27 cellular contexts compared by ENCODE assay signal in the genomic region with DNA sequence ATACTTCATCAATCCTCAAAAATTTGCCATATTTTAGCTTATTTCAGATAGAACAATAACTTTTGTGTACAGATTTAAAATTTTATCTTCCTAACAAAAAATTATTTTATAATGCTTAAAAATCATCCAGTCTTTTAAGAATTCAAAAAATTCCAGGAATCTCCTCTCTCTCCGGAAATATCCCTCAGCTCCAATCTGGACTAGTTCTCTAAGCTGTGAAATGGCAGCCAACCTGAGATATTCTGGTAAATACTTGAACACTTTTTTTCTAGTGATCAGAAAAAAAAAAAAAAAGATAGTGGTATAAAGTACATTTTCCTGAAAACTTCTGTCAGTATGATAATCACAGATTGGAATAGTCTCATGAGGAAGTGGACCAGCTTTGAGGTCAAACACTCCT. TPM values are rescaled to one million over a fixed set of nuclear protein-coding genes. Genes with fewer than 3 reads are reported as not detected.
DNase-seq lines count a peak whose midpoint lies in the region; FAIRE-seq and TF ChIP-seq lines count a peak whose summit lies in the region.
"Had no signal": no experiment of that assay in that cellular context is flagged by ENCODE, and none has a peak within 500 bp of the region (broad histone marks: within the 10 kb centered on the region; RNA-seq: fewer than 3 reads in every experiment).

No MANE protein-coding gene starts in this region.

- peaks cover 1% of the 10 kb centered on the region for H3K27me3 Mint-ChIP-seq in activated CD4-positive, alpha-beta T cell treated with anti-CD3 and anti-CD28 coated beads, Interleukin-2, amount 10 ng/mL, durations not matched to agents 24 days and 14 days

- FAIRE-seq in G401.6 (lab: Jason Lieb, UNC): peak; percentile 23
- FAIRE-seq in RCC 7860 (lab: Jason Lieb, UNC): no peak
- FAIRE-seq: HTR-8/SVneo had no signal

- no peak overlapping the region for H3K27ac Mint-ChIP-seq in activated CD4-positive, alpha-beta T cell treated with anti-CD3 and anti-CD28 coated beads, Interleukin-2, amount 10 ng/mL, durations not matched to agents 24 days and 14 days
- H3K27ac Mint-ChIP-seq: CD14-positive monocyte had no signal

- DNase-seq in NCI-H226: peak; percentile 57
- DNase-seq in choroid plexus epithelial cell (ENCODE audit: low read depth): peak; percentile 30
- DNase-seq in lung microvascular endothelial cell (ENCODE audit: low read depth in 2 of 2): peak; percentile 25 to 51
- DNase-seq in NCI-H1417 treated with DMSO at 0.1 percent for 48 hours (lab: John Stamatoyannopoulos, UW): no peak
- DNase-seq in RCC 7860 (ENCODE audit: low spot score): no peak
- DNase-seq in activated CD4-positive, alpha-beta T cell treated with anti-CD3 and anti-CD28 coated beads, Interleukin-2, amount 10 ng/mL, durations not matched to agents 24 days and 14 days: no peak
- DNase-seq: 8988T; ACHN; BE2C; Calu3; DMS79 treated with DMSO at 0.1 percent for 48 hours; H7; KBM-7; MG63; NCI-H187; NCI-H2081 treated with DMSO at 0.1 percent for 48 hours; NCI-H2171 treated with DMSO at 0.1 percent for 48 hours; NCI-H446; NCI-H526; NCI-H82; NK-92 treated with Interleukin-12 subunit alpha and Interleukin-12 subunit beta, amount 100 ng/mL, for 24 hours; PC-3; SHP77 treated with DMSO at 0.1 percent for 48 hours; SK-N-SH had no signal

- no peak overlapping the region for H3K4me3 ChIP-seq in choroid plexus epithelial cell (ENCODE audit: low read depth, low read length)
- H3K4me3 ChIP-seq: MG63 had no signal

- H3K9me3 Mint-ChIP-seq in activated CD4-positive, alpha-beta T cell treated with anti-CD3 and anti-CD28 coated beads, Interleukin-2, amount 10 ng/mL, durations not matched to agents 24 days and 14 days: no peaks in the 10 kb centered on the region

- H3K36me3 Mint-ChIP-seq in activated CD4-positive, alpha-beta T cell treated with anti-CD3 and anti-CD28 coated beads, Interleukin-2, amount 10 ng/mL, durations not matched to agents 24 days and 14 days (ENCODE audit: low read depth): no peaks in the 10 kb centered on the region
- H3K36me3 Mint-ChIP-seq: CD14-positive monocyte had no signal

- TF ChIP-seq CTCF in choroid plexus epithelial cell (conservative IDR thresholded peaks at IDR 0.05; ENCODE audit: low read depth, low read length): no peak

- H3K4me3 Mint-ChIP-seq in activated CD4-positive, alpha-beta T cell treated with anti-CD3 and anti-CD28 coated beads, Interleukin-2, amount 10 ng/mL, durations not matched to agents 24 days and 14 days: no peak overlapping the region
- H3K4me3 Mint-ChIP-seq: CD14-positive monocyte had no signal

- H3K4me1 Mint-ChIP-seq in activated CD4-positive, alpha-beta T cell treated with anti-CD3 and anti-CD28 coated beads, Interleukin-2, amount 10 ng/mL, durations not matched to agents 24 days and 14 days: no peaks in the 10 kb centered on the region

- intact Hi-C loops in activated CD4-positive, alpha-beta T cell treated with anti-CD3 and anti-CD28 coated beads, Interleukin-2, amount 10 ng/mL, durations not matched to agents 24 days and 14 days (cut with micrococcal nuclease): no loop called here

RNA-seq across cellular contexts. Expression of a gene that starts 57.6 kb away (rescaled TPM):
- 0.22 and 0.40 TPM in 2 replicates for total RNA-seq in lung microvascular endothelial cell
- not detected in 2 replicates for total RNA-seq in activated CD4-positive, alpha-beta T cell treated with anti-CD3 and anti-CD28 coated beads, Interleukin-2, amount 10 ng/mL, durations not matched to agents 24 days and 14 days

Comparison
In these comparisons a context has a peak if more than half of its experiments do, and no peak if none do; other contexts are left out.
1. DNase-seq: peak in NCI-H226 (single experiment), choroid plexus epithelial cell (single experiment) and lung microvascular endothelial cell (2 of 2); none in NCI-H1417 treated with DMSO at 0.1 percent for 48 hours (single experiment), RCC 7860 (single experiment) and activated CD4-positive, alpha-beta T cell treated with anti-CD3 and anti-CD28 coated beads, Interleukin-2, amount 10 ng/mL, durations not matched to agents 24 days and 14 days (single experiment).